ENCODE assay signal across 14 cellular contexts in the genomic region with DNA sequence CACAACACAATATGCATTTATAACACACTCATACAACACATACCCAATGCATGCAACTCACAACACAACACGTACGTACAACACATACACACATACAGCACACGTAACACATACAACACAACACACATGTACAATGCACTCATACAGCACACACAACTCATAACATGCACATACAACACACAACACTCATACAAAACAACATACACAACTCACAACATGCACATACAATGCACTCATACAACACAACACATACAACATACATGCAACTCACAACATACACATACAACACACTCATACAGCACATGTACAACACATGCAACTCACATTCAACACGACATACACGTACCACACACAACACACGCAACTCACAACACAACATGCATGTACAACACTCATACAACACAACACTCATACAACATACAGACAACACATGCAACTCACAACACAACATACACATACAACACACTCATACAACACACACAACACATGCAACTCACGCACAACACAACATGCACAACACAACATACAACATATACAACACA.
"Had no signal": no experiment of that assay in that cellular context is flagged by ENCODE, and none has a peak within 500 bp of the region (broad histone marks: within the 10 kb centered on the region; RNA-seq: fewer than 3 reads in every experiment).

No MANE protein-coding gene starts in this region.

- DNase-seq: activated B cell treated with CpG ODN at 0.5 μM for 24 hours; activated CD4-positive, alpha-beta memory T cell treated with anti-CD3 and anti-CD28 coated beads for 36 hours; activated CD4-positive, alpha-beta T cell treated with anti-CD3 and anti-CD28 coated beads for 4 hours; activated CD8-positive, alpha-beta memory T cell treated with anti-CD3 and anti-CD28 coated beads, Interleukin-2, amount 10 ng/mL, durations not matched to agents 7 days and 5 days; hypothalamus; kidney; midbrain; stimulated activated CD4-positive, alpha-beta T cell treated with anti-CD3 and anti-CD28 coated beads, Interleukin-1b, Interleukin-23, amount 100 ng/mL, for 48 hours; stimulated activated CD8-positive, alpha-beta memory T cell treated with anti-CD3 and anti-CD28 coated beads, Interleukin-4, amount 100 ng/mL, for 48 hours; stimulated activated naive CD4-positive, alpha-beta T cell had no signal

- H3K36me3 ChIP-seq: tibial nerve, vagina had no signal

- FAIRE-seq: colon, kidney had no signal

- H3K27ac ChIP-seq: vagina had no signal

- H3K9me3 ChIP-seq: tibial nerve, vagina had no signal

- H3K4me3 ChIP-seq: tibial nerve, vagina had no signal

- ATAC-seq: activated CD8-positive, alpha-beta memory T cell treated with anti-CD3 and anti-CD28 coated beads, Interleukin-2, amount 10 ng/mL, durations not matched to agents 7 days and 5 days; left lobe of liver had no signal

- H3K27me3 ChIP-seq: tibial nerve, vagina had no signal
